35 cellular contexts compared by ENCODE assay signal in the genomic region with DNA sequence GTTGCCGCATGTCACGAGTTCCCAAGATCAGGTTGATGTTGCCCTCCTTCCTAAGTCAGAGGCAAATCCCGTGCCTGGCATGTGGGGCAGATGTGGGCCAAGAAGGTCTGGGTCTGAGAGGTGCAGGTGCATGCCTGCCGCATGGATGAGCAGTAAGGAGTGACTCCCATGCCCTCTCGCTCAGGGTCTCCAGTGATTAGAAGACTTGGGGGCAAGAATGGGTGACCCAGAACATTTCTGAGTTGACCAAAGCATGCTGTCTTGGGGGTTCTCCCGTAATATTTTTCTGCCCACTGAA.
"Had no signal": no experiment of that assay in that cellular context is flagged by ENCODE, and none has a peak within 500 bp of the region (broad histone marks: within the 10 kb centered on the region; RNA-seq: fewer than 3 reads in every experiment).

No MANE protein-coding gene starts in this region.

- FAIRE-seq: astrocyte, TTC549 had no signal

- H3K4me1 ChIP-seq: adrenal gland, body of pancreas, breast epithelium had no signal

- H3K27ac ChIP-seq: adrenal gland, body of pancreas, brain microvascular endothelial cell, breast epithelium, VCaP had no signal

- DNase-seq: activated B cell treated with CpG ODN at 0.5 μM for 24 hours; activated CD4-positive, alpha-beta memory T cell treated with anti-CD3 and anti-CD28 coated beads for 36 hours; activated CD4-positive, alpha-beta T cell treated with anti-CD3 and anti-CD28 coated beads for 4 hours; activated CD4-positive, alpha-beta T cell treated with anti-CD3 and anti-CD28 coated beads, Interleukin-2, amount 10 ng/mL, durations not matched to agents 24 days and 14 days; activated CD4-positive, alpha-beta T cell treated with anti-CD3 and anti-CD28 coated beads, Interleukin-2, amount 50 U/mL, for 1 hour; activated CD4-positive, alpha-beta T cell treated with anti-CD3 and anti-CD28 coated beads, Interleukin-2, amount 50 U/mL, for 4 hours; activated CD4-positive, CD25-positive, alpha-beta regulatory T cell treated with anti-CD3 and anti-CD28 coated beads, Interleukin-2, amount 50 U/mL, for 72 hours; activated CD8-positive, alpha-beta memory T cell treated with anti-CD3 and anti-CD28 coated beads, Interleukin-2, amount 50 U/mL, for 4 hours; activated CD8-positive, alpha-beta T cell treated with anti-CD3 and anti-CD28 coated beads for 36 hours; activated effector memory CD4-positive, alpha-beta T cell treated with anti-CD3 and anti-CD28 coated beads, Interleukin-2, amount 50 U/mL, for 16 hours; activated gamma-delta T cell treated with Interleukin-2 at 50 U/mL for 16 hours; activated naive CD4-positive, alpha-beta T cell; activated naive CD4-positive, alpha-beta T cell treated with anti-CD3 and anti-CD28 coated beads for 36 hours; activated naive CD4-positive, alpha-beta T cell treated with anti-CD3 and anti-CD28 coated beads, Interleukin-2, amount 50 U/mL, for 16 hours; activated naive CD8-positive, alpha-beta T cell treated with anti-CD3 and anti-CD28 coated beads for 36 hours; activated T-cell treated with anti-CD3 and anti-CD28 coated beads for 4 hours; activated T-cell treated with anti-CD3 and anti-CD28 coated beads, Interleukin-2, amount 50 U/mL, for 1 hour; activated T-cell treated with anti-CD3 and anti-CD28 coated beads, Interleukin-2, amount 50 U/mL, for 4 hours; activated T-cell treated with anti-CD3 and anti-CD28 coated beads, Interleukin-2, amount 50 U/mL, for 72 hours; adrenal gland; amniotic stem cell; aorta; body of pancreas; brain microvascular endothelial cell; central memory CD4-positive, alpha-beta T cell; SW 1271; T-helper 1 cell; T-helper 2 cell; T-helper 9 cell had no signal

- H3K36me3 ChIP-seq: adrenal gland, brain microvascular endothelial cell, breast epithelium had no signal

- H3K9me3 ChIP-seq: adrenal gland, body of pancreas, breast epithelium had no signal

- ATAC-seq: activated CD8-positive, alpha-beta T cell treated with anti-CD3 and anti-CD28 coated beads for 36 hours; activated naive CD4-positive, alpha-beta T cell treated with anti-CD3 and anti-CD28 coated beads, Interleukin-2, amount 50 U/mL, for 72 hours; activated T-cell treated with anti-CD3 and anti-CD28 coated beads, Interleukin-2, amount 50 U/mL, for 4 hours; activated T-cell treated with anti-CD3 and anti-CD28 coated beads, Interleukin-2, amount 50 U/mL, for 72 hours; activated T-helper 17 cell treated with anti-CD3 and anti-CD28 coated beads, Interleukin-2, amount 50 U/mL, for 72 hours; body of pancreas had no signal

- H3K4me3 ChIP-seq: adrenal gland, body of pancreas, breast epithelium had no signal

- H3K27me3 ChIP-seq: adrenal gland, body of pancreas, brain microvascular endothelial cell had no signal
